Comparison of ENCODE assay signal across 1 cellular context in genomic region chrX:103250977-103251376, GRCh38.
TF ChIP-seq lines count a peak whose summit lies in the region.

No MANE protein-coding gene starts in this region.

TF ChIP-seq in GM23338, 12 proteins besides CTCF, POLR2A, EP300 and RAD21 (continued from another document):
- TF ChIP-seq, protein P1, sequence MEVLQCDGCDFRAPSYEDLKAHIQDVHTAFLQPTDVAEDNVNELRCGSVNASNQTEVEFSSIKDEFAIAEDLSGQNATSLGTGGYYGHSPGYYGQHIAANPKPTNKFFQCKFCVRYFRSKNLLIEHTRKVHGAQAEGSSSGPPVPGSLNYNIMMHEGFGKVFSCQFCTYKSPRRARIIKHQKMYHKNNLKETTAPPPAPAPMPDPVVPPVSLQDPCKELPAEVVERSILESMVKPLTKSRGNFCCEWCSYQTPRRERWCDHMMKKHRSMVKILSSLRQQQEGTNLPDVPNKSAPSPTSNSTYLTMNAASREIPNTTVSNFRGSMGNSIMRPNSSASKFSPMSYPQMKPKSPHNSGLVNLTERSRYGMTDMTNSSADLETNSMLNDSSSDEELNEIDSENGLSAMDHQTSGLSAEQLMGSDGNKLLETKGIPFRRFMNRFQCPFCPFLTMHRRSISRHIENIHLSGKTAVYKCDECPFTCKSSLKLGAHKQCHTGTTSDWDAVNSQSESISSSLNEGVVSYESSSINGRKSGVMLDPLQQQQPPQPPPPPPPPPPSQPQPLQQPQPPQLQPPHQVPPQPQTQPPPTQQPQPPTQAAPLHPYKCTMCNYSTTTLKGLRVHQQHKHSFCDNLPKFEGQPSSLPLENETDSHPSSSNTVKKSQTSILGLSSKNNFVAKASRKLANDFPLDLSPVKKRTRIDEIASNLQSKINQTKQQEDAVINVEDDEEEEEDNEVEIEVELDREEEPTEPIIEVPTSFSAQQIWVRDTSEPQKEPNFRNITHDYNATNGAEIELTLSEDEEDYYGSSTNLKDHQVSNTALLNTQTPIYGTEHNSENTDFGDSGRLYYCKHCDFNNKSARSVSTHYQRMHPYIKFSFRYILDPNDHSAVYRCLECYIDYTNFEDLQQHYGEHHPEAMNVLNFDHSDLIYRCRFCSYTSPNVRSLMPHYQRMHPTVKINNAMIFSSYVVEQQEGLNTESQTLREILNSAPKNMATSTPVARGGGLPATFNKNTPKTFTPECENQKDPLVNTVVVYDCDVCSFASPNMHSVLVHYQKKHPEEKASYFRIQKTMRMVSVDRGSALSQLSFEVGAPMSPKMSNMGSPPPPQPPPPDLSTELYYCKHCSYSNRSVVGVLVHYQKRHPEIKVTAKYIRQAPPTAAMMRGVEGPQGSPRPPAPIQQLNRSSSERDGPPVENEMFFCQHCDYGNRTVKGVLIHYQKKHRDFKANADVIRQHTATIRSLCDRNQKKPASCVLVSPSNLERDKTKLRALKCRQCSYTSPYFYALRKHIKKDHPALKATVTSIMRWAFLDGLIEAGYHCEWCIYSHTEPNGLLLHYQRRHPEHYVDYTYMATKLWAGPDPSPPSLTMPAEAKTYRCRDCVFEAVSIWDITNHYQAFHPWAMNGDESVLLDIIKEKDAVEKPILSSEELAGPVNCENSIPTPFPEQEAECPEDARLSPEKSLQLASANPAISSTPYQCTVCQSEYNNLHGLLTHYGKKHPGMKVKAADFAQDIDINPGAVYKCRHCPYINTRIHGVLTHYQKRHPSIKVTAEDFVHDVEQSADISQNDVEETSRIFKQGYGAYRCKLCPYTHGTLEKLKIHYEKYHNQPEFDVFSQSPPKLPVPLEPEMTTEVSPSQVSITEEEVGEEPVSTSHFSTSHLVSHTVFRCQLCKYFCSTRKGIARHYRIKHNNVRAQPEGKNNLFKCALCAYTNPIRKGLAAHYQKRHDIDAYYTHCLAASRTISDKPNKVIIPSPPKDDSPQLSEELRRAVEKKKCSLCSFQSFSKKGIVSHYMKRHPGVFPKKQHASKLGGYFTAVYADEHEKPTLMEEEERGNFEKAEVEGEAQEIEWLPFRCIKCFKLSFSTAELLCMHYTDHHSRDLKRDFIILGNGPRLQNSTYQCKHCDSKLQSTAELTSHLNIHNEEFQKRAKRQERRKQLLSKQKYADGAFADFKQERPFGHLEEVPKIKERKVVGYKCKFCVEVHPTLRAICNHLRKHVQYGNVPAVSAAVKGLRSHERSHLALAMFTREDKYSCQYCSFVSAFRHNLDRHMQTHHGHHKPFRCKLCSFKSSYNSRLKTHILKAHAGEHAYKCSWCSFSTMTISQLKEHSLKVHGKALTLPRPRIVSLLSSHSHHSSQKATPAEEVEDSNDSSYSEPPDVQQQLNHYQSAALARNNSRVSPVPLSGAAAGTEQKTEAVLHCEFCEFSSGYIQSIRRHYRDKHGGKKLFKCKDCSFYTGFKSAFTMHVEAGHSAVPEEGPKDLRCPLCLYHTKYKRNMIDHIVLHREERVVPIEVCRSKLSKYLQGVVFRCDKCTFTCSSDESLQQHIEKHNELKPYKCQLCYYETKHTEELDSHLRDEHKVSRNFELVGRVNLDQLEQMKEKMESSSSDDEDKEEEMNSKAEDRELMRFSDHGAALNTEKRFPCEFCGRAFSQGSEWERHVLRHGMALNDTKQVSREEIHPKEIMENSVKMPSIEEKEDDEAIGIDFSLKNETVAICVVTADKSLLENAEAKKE (CRISPR knock-in tag; IDR thresholded peaks at IDR 0.05) = no peak
- no peak for TF ChIP-seq EZH2 (IDR thresholded peaks at IDR 0.05; ENCODE audit: low read depth, unreplicated experiment)
